ENCODE assay signal across 7 cellular contexts in the genomic region with DNA sequence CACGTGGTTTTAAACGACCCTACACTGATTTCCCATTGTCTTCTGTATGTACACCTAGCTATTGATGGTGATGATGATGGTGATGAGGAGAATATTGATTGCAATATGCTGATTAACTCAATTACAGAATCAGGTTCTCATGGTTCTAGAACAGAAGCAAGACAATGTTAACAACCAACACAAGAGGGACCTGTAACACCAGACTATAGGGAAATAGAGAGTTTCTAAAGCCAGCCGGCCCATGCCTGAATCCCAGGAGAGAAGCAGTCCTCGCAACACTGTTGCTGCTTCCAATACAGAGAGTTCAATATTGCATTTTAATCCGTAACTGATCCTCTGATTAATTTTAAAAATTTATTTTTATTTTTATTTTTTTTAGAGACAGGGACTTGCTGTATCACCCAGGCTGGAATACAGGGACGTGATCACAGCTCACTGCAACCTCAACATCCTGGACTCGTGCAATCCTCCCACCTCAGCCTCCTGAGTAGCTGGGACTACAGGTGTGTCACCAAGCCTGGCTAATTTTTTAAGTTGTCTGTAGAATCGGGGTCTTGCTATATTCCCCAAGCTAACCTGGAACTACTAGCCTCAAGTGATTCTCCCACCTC. TPM values are rescaled to one million over a fixed set of nuclear protein-coding genes. Genes with fewer than 3 reads are reported as not detected.
DNase-seq lines count a peak whose midpoint lies in the region; ATAC-seq and TF ChIP-seq lines count a peak whose summit lies in the region.

No MANE protein-coding gene starts in this region.

- no peaks in the 10 kb centered on the region for H3K4me1 ChIP-seq in MM.1S (ENCODE audit: low read length)

- H3K9me2 ChIP-seq in MM.1S (replicated peaks; ENCODE audit: insufficient read depth, low read length), result no peaks in the 10 kb centered on the region

- H3K27me3 Mint-ChIP-seq in T-helper 17 cell, result peaks cover 4% of the 10 kb centered on the region

- no peaks in the 10 kb centered on the region for H4K20me1 ChIP-seq in MM.1S (ENCODE audit: insufficient read depth, low read length)

- H2AFZ ChIP-seq in MM.1S (ENCODE audit: low read length), result no peak overlapping the region

- H3K4me3 ChIP-seq in GM12864 (ENCODE audit: low read depth, low read length), result no peak overlapping the region
- H3K4me3 ChIP-seq in MM.1S (ENCODE audit: low read length), result no peak overlapping the region
- H3K4me3 ChIP-seq in fibroblast of villous mesenchyme (ENCODE audit: low read depth, low read length), result no peak overlapping the region

- H3K27me3 ChIP-seq in MM.1S (replicated peaks; ENCODE audit: insufficient read depth, low read length), result no peaks in the 10 kb centered on the region

- peaks cover 13% of the 10 kb centered on the region for H3K4me1 Mint-ChIP-seq in T-helper 17 cell

- H3K36me3 Mint-ChIP-seq in T-helper 17 cell (ENCODE audit: low read depth), result no peaks in the 10 kb centered on the region

- H3K4me2 ChIP-seq in MM.1S (ENCODE audit: low read depth, low read length), result no peak overlapping the region

- H3K9me3 ChIP-seq in MM.1S (replicated peaks; ENCODE audit: insufficient read depth, low read length), result no peaks in the 10 kb centered on the region
- no peaks in the 10 kb centered on the region for H3K9me3 ChIP-seq in T-helper 17 cell (ENCODE audit: control insufficient read depth, low read length, poor library complexity, severe bottlenecking)

- DNase-seq in GM12864 (ENCODE audit: low read depth) (no peak), MM.1S (peak; percentile 51), T-helper 17 cell (no peak), fibroblast of villous mesenchyme (ENCODE audit: low read depth) (peak; percentile 71), renal cortical epithelial cell (ENCODE audit: low read depth) (peak; percentile 57)
- DNase-seq in effector CD8-positive, alpha-beta T cell (lab: John Stamatoyannopoulos, UW), result no peak

- H3K9ac ChIP-seq in MM.1S (ENCODE audit: low read length), result no peak overlapping the region

- H3K27ac Mint-ChIP-seq in T-helper 17 cell, result no peak overlapping the region

- TF ChIP-seq CTCF in GM12864 (IDR thresholded peaks at IDR 0.05; ENCODE audit: low read depth, low read length, missing control alignments) (peak; percentile 33), MM.1S (IDR thresholded peaks at IDR 0.05; ENCODE audit: low read length) (peak; percentile 42), fibroblast of villous mesenchyme (IDR thresholded peaks at IDR 0.05; ENCODE audit: insufficient read depth, low read depth, low read length) (peak; percentile 66)

- H3K36me3 ChIP-seq in MM.1S (replicated peaks; ENCODE audit: insufficient read depth, low read length), result no peaks in the 10 kb centered on the region

- H3K79me2 ChIP-seq in MM.1S (ENCODE audit: low read length), result no peaks in the 10 kb centered on the region

- H3K27ac ChIP-seq in MM.1S (ENCODE audit: low read length), result no peak overlapping the region

- H3K4me3 Mint-ChIP-seq in T-helper 17 cell, result no peak overlapping the region

- H3F3A ChIP-seq in MM.1S (ENCODE audit: insufficient read depth, low read length), result no peaks in the 10 kb centered on the region

- ATAC-seq in T-helper 17 cell (peak; percentile 65), GM21619 (IDR thresholded peaks at IDR 0.05; ENCODE audit: unreplicated experiment) (no peak)

RNA-seq across cellular contexts. Expression of a gene that starts 22.2 kb away (rescaled TPM):
- 10 to 100 TPM; 22.6 to 23.6 TPM for total RNA-seq in T-helper 17 cell
- 26.1 and 30.7 TPM in 2 replicates for total RNA-seq in fibroblast of villous mesenchyme
- total RNA-seq in renal cortical epithelial cell, result 12.5 and 50.5 TPM in 2 replicates

Comparison
In these comparisons a context has a peak if more than half of its experiments do, and no peak if none do; other contexts are left out.
1. DNase-seq: peak in MM.1S (single experiment), fibroblast of villous mesenchyme (single experiment) and renal cortical epithelial cell (single experiment); none in GM12864 (single experiment), T-helper 17 cell (0 of 3) and effector CD8-positive, alpha-beta T cell (single experiment).
2. Peak in every context shown above with its lines, with median percentiles within 50 percentile points of each other: CTCF ChIP-seq.